ENCODE assay signal across 24 cellular contexts in genomic region chr11:122214080-122214479, GRCh38.
"Had no signal": no experiment of that assay in that cellular context is flagged by ENCODE, and none has a peak within 500 bp of the region (broad histone marks: within the 10 kb centered on the region; RNA-seq: fewer than 3 reads in every experiment).

No MANE protein-coding gene starts in this region.

- H3K27ac Mint-ChIP-seq: activated CD8-positive, alpha-beta T cell treated with anti-CD3 and anti-CD28 coated beads, Interleukin-2, amount 10 ng/mL, durations not matched to agents 7 days and 5 days; activated naive CD4-positive, alpha-beta T cell treated with anti-CD3 and anti-CD28 coated beads, Interleukin-2, amount 50 U/mL, for 24 hours; effector memory CD8-positive, alpha-beta T cell; immature natural killer cell; mesothelial cell of epicardium; naive thymus-derived CD8-positive, alpha-beta T cell; stimulated activated naive CD8-positive, alpha-beta T cell treated with anti-CD3 and anti-CD28 coated beads, Interleukin-15, Interleukin-2, amounts not matched to agents 100 ng/mL and 50 ng/mL, for 24 hours; T-helper 2 cell treated with Interferon-gamma antibody and Interleukin-4, amounts not matched to agents 5 μg/mL and 100 μg/mL, for 36 hours; type B pancreatic cell had no signal

- DNase-seq: activated CD4-positive, alpha-beta T cell treated with anti-CD3 and anti-CD28 coated beads, Interleukin-2, amount 50 U/mL, for 1 hour; activated CD8-positive, alpha-beta T cell treated with anti-CD3 and anti-CD28 coated beads, Interleukin-2, amount 10 ng/mL, durations not matched to agents 7 days and 5 days; activated gamma-delta T cell treated with Interleukin-2 at 50 U/mL for 16 hours; adrenal gland; dermis blood vessel endothelial cell; effector memory CD8-positive, alpha-beta T cell; glutamatergic neuron; immature natural killer cell; left lung; naive thymus-derived CD8-positive, alpha-beta T cell; ovary; stimulated activated CD4-positive, alpha-beta T cell treated with anti-CD3 and anti-CD28 coated beads, Interleukin-1b, Interleukin-23, amount 100 ng/mL, for 48 hours had no signal

- H3K4me3 ChIP-seq: adrenal gland, cardiac muscle cell, hepatocyte, left lung, ovary, prostate gland, vagina had no signal

- H3K27ac ChIP-seq: cardiac muscle cell, left lung, ovary, prostate gland, VCaP had no signal

- H3K79me2 ChIP-seq: hepatocyte had no signal

- H3K4me1 ChIP-seq: prostate gland had no signal

- H3K9me3 Mint-ChIP-seq: activated naive CD4-positive, alpha-beta T cell treated with anti-CD3 and anti-CD28 coated beads, Interleukin-2, amount 50 U/mL, for 24 hours; effector memory CD8-positive, alpha-beta T cell; immature natural killer cell; mesothelial cell of epicardium; naive thymus-derived CD8-positive, alpha-beta T cell; stimulated activated naive CD8-positive, alpha-beta T cell treated with anti-CD3 and anti-CD28 coated beads, Interleukin-15, Interleukin-2, amounts not matched to agents 100 ng/mL and 50 ng/mL, for 24 hours; T-helper 2 cell treated with Interferon-gamma antibody and Interleukin-4, amounts not matched to agents 5 μg/mL and 100 μg/mL, for 36 hours; type B pancreatic cell had no signal

- H3K27me3 Mint-ChIP-seq: type B pancreatic cell had no signal

- H3K27me3 ChIP-seq: adrenal gland, cardiac muscle cell, hepatocyte, left lung, ovary, vagina had no signal

- H3K4me3 Mint-ChIP-seq: activated CD8-positive, alpha-beta T cell treated with anti-CD3 and anti-CD28 coated beads, Interleukin-2, amount 10 ng/mL, durations not matched to agents 7 days and 5 days; activated naive CD4-positive, alpha-beta T cell treated with anti-CD3 and anti-CD28 coated beads, Interleukin-2, amount 50 U/mL, for 24 hours; effector memory CD8-positive, alpha-beta T cell; immature natural killer cell; mesothelial cell of epicardium; naive thymus-derived CD8-positive, alpha-beta T cell; stimulated activated naive CD8-positive, alpha-beta T cell treated with anti-CD3 and anti-CD28 coated beads, Interleukin-15, Interleukin-2, amounts not matched to agents 100 ng/mL and 50 ng/mL, for 24 hours; T-helper 2 cell treated with Interferon-gamma antibody and Interleukin-4, amounts not matched to agents 5 μg/mL and 100 μg/mL, for 36 hours; type B pancreatic cell had no signal

- ATAC-seq: activated CD4-positive, CD25-positive, alpha-beta regulatory T cell treated with anti-CD3 and anti-CD28 coated beads, Interleukin-2, amount 50 U/mL, for 24 hours; activated CD8-positive, alpha-beta T cell treated with anti-CD3 and anti-CD28 coated beads, Interleukin-2, amount 10 ng/mL, durations not matched to agents 7 days and 5 days; effector memory CD8-positive, alpha-beta T cell; esophagus mucosa; left lung; naive thymus-derived CD8-positive, alpha-beta T cell had no signal

- H2AFZ ChIP-seq: hepatocyte had no signal

- H3K36me3 Mint-ChIP-seq: activated naive CD4-positive, alpha-beta T cell treated with anti-CD3 and anti-CD28 coated beads, Interleukin-2, amount 50 U/mL, for 24 hours; immature natural killer cell; mesothelial cell of epicardium; naive thymus-derived CD8-positive, alpha-beta T cell; type B pancreatic cell had no signal

- H3K9me3 ChIP-seq: adrenal gland, left lung, ovary, prostate gland, vagina had no signal

- H3K4me1 Mint-ChIP-seq: activated naive CD4-positive, alpha-beta T cell treated with anti-CD3 and anti-CD28 coated beads, Interleukin-2, amount 50 U/mL, for 24 hours; immature natural killer cell; naive thymus-derived CD8-positive, alpha-beta T cell had no signal

- H3K36me3 ChIP-seq: adrenal gland, cardiac muscle cell, left lung, ovary, prostate gland, vagina had no signal

- H3K4me2 ChIP-seq: hepatocyte had no signal
